In the genomic region with DNA sequence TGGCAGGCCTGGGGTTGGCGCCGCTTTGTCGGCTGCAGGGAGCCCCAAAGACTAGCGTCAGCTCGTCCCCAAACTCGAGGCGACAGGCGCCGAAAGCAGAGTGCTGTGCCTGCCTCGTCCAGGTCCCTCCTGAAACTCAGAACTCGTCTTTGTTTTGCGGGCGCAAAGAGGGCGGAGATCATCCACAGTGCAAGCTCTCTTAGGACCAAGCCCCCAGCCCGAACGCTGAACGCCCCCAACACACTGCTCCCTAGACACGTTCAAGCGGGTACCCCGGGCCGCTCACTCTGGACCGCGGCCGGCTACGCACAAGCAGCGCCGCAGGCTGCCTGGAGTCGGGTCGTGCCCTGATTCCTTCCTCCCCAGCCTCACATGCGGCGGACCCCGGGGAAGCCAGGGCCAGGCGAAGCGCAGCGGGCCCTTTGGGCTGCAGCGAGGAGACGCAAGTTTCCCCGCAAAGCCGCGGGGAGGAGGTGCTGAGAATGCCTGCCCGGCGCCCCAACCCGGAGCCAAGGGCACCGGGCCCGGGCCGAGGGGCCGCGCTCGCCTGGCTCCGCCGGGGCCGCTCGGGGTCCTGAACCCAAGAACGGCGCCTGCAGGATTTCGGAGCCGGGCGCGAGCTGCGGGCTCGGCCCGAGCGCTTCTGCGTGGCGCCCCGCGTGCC, we compare ENCODE assay signal across 10 cellular contexts. TPM values are rescaled to one million over a fixed set of nuclear protein-coding genes. Genes with fewer than 3 reads are reported as not detected.
DNase-seq lines count a peak whose midpoint lies in the region; ATAC-seq, FAIRE-seq and TF ChIP-seq lines count a peak whose summit lies in the region.
"Had no signal": no experiment of that assay in that cellular context is flagged by ENCODE, and none has a peak within 500 bp of the region (broad histone marks: within the 10 kb centered on the region; RNA-seq: fewer than 3 reads in every experiment).

No MANE protein-coding gene starts in this region.

- H3K4ac ChIP-seq in H1 (replicated peaks; ENCODE audit: insufficient read length, low read depth, low read length) (no peak overlapping the region), neuronal stem cell (ENCODE audit: low read length) (no peak overlapping the region)

- no peak overlapping the region for H4K5ac ChIP-seq in H1 (ENCODE audit: insufficient read length, low read depth, low read length)

- H3K36me3 ChIP-seq in H1 (ENCODE audit: control insufficient read depth in 2 of 4, insufficient read depth in 4 of 4, low read length in 3 of 4) (no peaks in the 10 kb centered on the region; a peak in 1 of 8 replicates), neuronal stem cell (replicated peaks in 1 of 2; ENCODE audit: control insufficient read depth in 2 of 2, insufficient read depth in 2 of 2, low read length in 2 of 2) (no peaks in the 10 kb centered on the region), Karpas-422 (ENCODE audit: insufficient read depth, low read length) (no peaks in the 10 kb centered on the region)

- no peaks in the 10 kb centered on the region for H3K79me1 ChIP-seq in H1 (ENCODE audit: low read depth, low read length)
- peaks cover 2% of the 10 kb centered on the region for H3K79me1 ChIP-seq in neuronal stem cell (ENCODE audit: low read depth, low read length)

- H3K4me1 ChIP-seq in H1 (replicated peaks in 1 of 4; ENCODE audit: control insufficient read depth in 3 of 4, insufficient read depth in 4 of 4, low read length in 3 of 4) (peaks cover 0 to 9% (median 3%) of the 10 kb centered on the region in 4 experiments; a peak in 5 of 7 replicates), neuronal stem cell (ENCODE audit: control insufficient read depth in 2 of 2, insufficient read depth in 1 of 2, low read depth in 1 of 2, low read length in 2 of 2) (peaks cover 3 to 5% of the 10 kb centered on the region in 2 donors), Karpas-422 (ENCODE audit: low read length) (no peaks in the 10 kb centered on the region)

- H4K20me1 ChIP-seq in H1 (replicated peaks in 1 of 2; ENCODE audit: control insufficient read depth in 1 of 2, insufficient read depth in 2 of 2, low read length in 2 of 2) (peaks cover 0 to 1% of the 10 kb centered on the region in 2 experiments), Karpas-422 (ENCODE audit: insufficient read depth, low read depth, low read length) (no peaks in the 10 kb centered on the region)

- CTCF ChIA-PET in H1 (lab: Charles Lee; ENCODE audit: partially characterized antibody) = interaction anchor here (0.6 to 7.7 kb wide), 13 partner anchors 10 to 335 kb away, joined by 3 to 55 read pairs (median 4); no protein-coding TSS in a partner anchor

- TF ChIP-seq EP300 in H1 (IDR thresholded peaks at IDR 0.05; ENCODE audit: borderline replicate concordance in 1 of 2, low read depth in 2 of 2, low read length in 2 of 2) = no peak

- peaks cover 12% of the 10 kb centered on the region; the same call in 1 of the 2 replicates for H3K23me2 ChIP-seq in H1 (ENCODE audit: low read depth, low read length)

- ATAC-seq in HG03097 (IDR thresholded peaks at IDR 0.05; ENCODE audit: low FRiP score, unreplicated experiment) (no peak), GM18907 (IDR thresholded peaks at IDR 0.05; ENCODE audit: unreplicated experiment) (no peak)

- H2AFZ ChIP-seq in H1 (ENCODE audit: low read length) = peak overlapping the region; percentile 48
- H2AFZ ChIP-seq in neuronal stem cell (ENCODE audit: low read length) = peak overlapping the region; percentile 86
- no peak overlapping the region for H2AFZ ChIP-seq in Karpas-422 (ENCODE audit: low read length)

- POLR2A ChIA-PET in H1 (lab: Charles Lee; ENCODE audit: partially characterized antibody) = interaction anchor here (0.9 to 1.2 kb wide), 2 partner anchors 9 to 186 kb away, joined by 3 to 4 read pairs; no protein-coding TSS in a partner anchor

- H2BK12ac ChIP-seq in H1 (ENCODE audit: low read depth, low read length) = no peak overlapping the region
- no peak overlapping the region for H2BK12ac ChIP-seq in neuronal stem cell (ENCODE audit: low read length)

- peaks cover 19 to 60% (median 44%) of the 10 kb centered on the region in 4 experiments for H3K27me3 ChIP-seq in H1 (replicated peaks in 1 of 4; ENCODE audit: control insufficient read depth in 3 of 4, extremely low read depth in 1 of 4, insufficient read depth in 3 of 4, low read length in 3 of 4)
- H3K27me3 ChIP-seq in neuronal stem cell (ENCODE audit: control insufficient read depth in 3 of 3, insufficient read depth in 3 of 3, low read depth in 1 of 3, low read length in 3 of 3) = peaks cover 16 to 80% (median 52%) of the 10 kb centered on the region in 3 experiments
- no peaks in the 10 kb centered on the region for H3K27me3 ChIP-seq in Karpas-422 (ENCODE audit: low read length)

- H3K9me3 ChIP-seq in H1 (ENCODE audit: insufficient read depth in 2 of 2, low read depth in 1 of 2, low read length in 1 of 2) (no peaks in the 10 kb centered on the region), neuronal stem cell (replicated peaks in 1 of 2; ENCODE audit: control insufficient read depth in 2 of 2, insufficient read depth in 1 of 2, low read depth in 1 of 2, low read length in 2 of 2) (no peaks in the 10 kb centered on the region), Karpas-422 (ENCODE audit: low read length) (no peaks in the 10 kb centered on the region)

- no peak for TF ChIP-seq RAD21 in H1 (IDR thresholded peaks at IDR 0.05 in 1 of 2, conservative IDR thresholded peaks at IDR 0.05 in 1 of 2; ENCODE audit: low read depth in 2 of 2, low read length in 2 of 2)

- no peaks in the 10 kb centered on the region for H3K79me2 ChIP-seq in H1 (ENCODE audit: control insufficient read depth in 1 of 2, insufficient read depth in 2 of 2, low read length in 2 of 2)
- no peaks in the 10 kb centered on the region for H3K79me2 ChIP-seq in Karpas-422 (ENCODE audit: low read length)

- no peak overlapping the region for H3K14ac ChIP-seq in H1 (ENCODE audit: insufficient read length)
- peak overlapping the region; percentile 31 for H3K14ac ChIP-seq in neuronal stem cell (ENCODE audit: low read length)

- H3K9ac ChIP-seq in H1 (replicated peaks in 1 of 4; ENCODE audit: extremely low read depth in 1 of 4, low read depth in 3 of 4, low read length in 3 of 4) = peak overlapping the region in 1 of 4 experiments; percentile 8; a peak in 1 of 7 replicates
- H3K9ac ChIP-seq in neuronal stem cell (ENCODE audit: low read depth, low read length, poor library complexity) = peak overlapping the region; percentile 12
- no peak overlapping the region for H3K9ac ChIP-seq in Karpas-422 (ENCODE audit: low read length)

- H2AK5ac ChIP-seq in H1 (ENCODE audit: low read depth, low read length) (no peak overlapping the region), neuronal stem cell (ENCODE audit: low read depth, low read length) (peak overlapping the region; percentile 17)

- H3K23ac ChIP-seq in H1 (ENCODE audit: insufficient read length) (no peak overlapping the region), neuronal stem cell (ENCODE audit: low read depth, low read length, poor library complexity) (peak overlapping the region; percentile 87)

- H2BK120ac ChIP-seq in H1 (replicated peaks; ENCODE audit: low read depth, low read length) = no peak overlapping the region
- H2BK120ac ChIP-seq in neuronal stem cell (ENCODE audit: low read depth, low read length) = no peak overlapping the region

- H2BK20ac ChIP-seq in H1 (ENCODE audit: low read length) = no peak overlapping the region

- H4K8ac ChIP-seq in H1 (ENCODE audit: extremely low read depth, insufficient read depth, low read length) (peak overlapping the region; percentile 71), neuronal stem cell (ENCODE audit: low read depth, low read length) (no peak overlapping the region)

- no peak for FAIRE-seq in H1 (lab: Jason Lieb, UNC)
- FAIRE-seq: colon, GM19239 had no signal

- no peak overlapping the region; the same call in 1 of the 2 replicates for H2BK5ac ChIP-seq in H1 (ENCODE audit: low read depth, low read length)
- peak overlapping the region; percentile 26 for H2BK5ac ChIP-seq in neuronal stem cell (ENCODE audit: low read length)

- no peaks in the 10 kb centered on the region for H3K9me2 ChIP-seq in Karpas-422 (replicated peaks; ENCODE audit: insufficient read depth, low read length)

- peak overlapping the region; percentile 36 for H3K4me3 ChIP-seq in LNCaP clone FGC (ENCODE audit: low read depth, low read length)
- H3K4me3 ChIP-seq in H1 (ENCODE audit: extremely low read depth in 1 of 4, insufficient read depth in 2 of 4, low read depth in 3 of 4, low read length in 4 of 4) = peak overlapping the region; percentile 23 to 62 (median 55)
- peak overlapping the region in 1 of 2 donors; percentile 66 for H3K4me3 ChIP-seq in neuronal stem cell (ENCODE audit: low read length in 2 of 2)
- H3K4me3 ChIP-seq in Karpas-422 (ENCODE audit: low read length) = no peak overlapping the region

- H2BK15ac ChIP-seq in H1 (ENCODE audit: low read length) (no peak overlapping the region; the same call in 1 of the 2 replicates), neuronal stem cell (ENCODE audit: low read length) (no peak overlapping the region)

- WGBS in H1 (ENCODE audit: extremely low coverage in 1 of 2, insufficient coverage in 1 of 2, insufficient read length in 1 of 2, insufficient replicate concordance in 2 of 2, low coverage in 1 of 2, low lambda C conversion rate in 2 of 2, missing lambda C conversion rate in 1 of 2), 2 experiments = 2% methylated on average over 48 of the region's 67 CpGs; no CpG with 5 or more reads in 1 of the 2 experiments
- WGBS in neuronal stem cell (ENCODE audit: extremely low coverage in 2 of 2, insufficient read length in 2 of 2, insufficient replicate concordance in 1 of 2), 2 donors = no CpG with 5 or more reads among the region's 67 CpGs

- no peak overlapping the region for H3K56ac ChIP-seq in H1 (replicated peaks; ENCODE audit: insufficient read length, low read depth, low read length)

- H3K27ac ChIP-seq in H1 (ENCODE audit: low read depth, low read length) (no peak overlapping the region), neuronal stem cell (replicated peaks; ENCODE audit: low read length) (no peak overlapping the region), Karpas-422 (ENCODE audit: low read length) (no peak overlapping the region)

- H3K18ac ChIP-seq in H1 (ENCODE audit: extremely low read depth, low read length) (no peak overlapping the region), neuronal stem cell (ENCODE audit: low read length) (peak overlapping the region; percentile 44)

- TF ChIP-seq CTCF in LNCaP clone FGC (IDR thresholded peaks at IDR 0.05; ENCODE audit: control insufficient read depth, extremely low read depth, insufficient read depth) (no peak), H1 (IDR thresholded peaks at IDR 0.05; ENCODE audit: control extremely low read depth in 1 of 3, insufficient read depth in 1 of 3, low read depth in 1 of 3, low read length in 3 of 3) (no peak)

- H3K4me2 ChIP-seq in H1 (ENCODE audit: insufficient read depth in 1 of 2, low read depth in 2 of 2, low read length in 2 of 2) (peak overlapping the region; percentile 74 to 97), neuronal stem cell (ENCODE audit: insufficient read depth, low read length, poor library complexity, severe bottlenecking) (peak overlapping the region; percentile 90), Karpas-422 (ENCODE audit: low read depth, low read length, poor library complexity, severe bottlenecking) (no peak overlapping the region)

- no peak overlapping the region for H4K91ac ChIP-seq in H1 (replicated peaks; ENCODE audit: insufficient read length, low read length)
- H4K91ac ChIP-seq in neuronal stem cell (ENCODE audit: low read depth, low read length, poor library complexity) = no peak overlapping the region

- DNase-seq in D341Med (ENCODE audit: low spot score) = peak; percentile 63
- no peak for DNase-seq in LNCaP clone FGC (ENCODE audit: low read depth)
- DNase-seq in H1 (ENCODE audit: low read depth in 1 of 2, low spot score in 2 of 2) = peak in 1 of 2 experiments; percentile 81
- DNase-seq in neuronal stem cell (ENCODE audit: low spot score) = peak; percentile 38
- DNase-seq in Karpas-422 = no peak
- no peak for DNase-seq in HCEC 1CT

- TF ChIP-seq POLR2A in H1 (IDR thresholded peaks at IDR 0.05; ENCODE audit: control extremely low read depth in 1 of 2, low read depth in 2 of 2, low read length in 2 of 2) = no peak

RNA-seq across cellular contexts. Expression of gene FSTL4, which starts 0.9 kb away (rescaled TPM):
- total RNA-seq in H1 (2021; fragmentation: NEBNext Ultra II Directional; extraction: Animal tissue kit (Norgen Biotek cat#: 25700)) = 4.1 and 6.1 TPM in 2 replicates
- 3.1 and 6.5 TPM in 2 replicates for polyA plus RNA-seq in H1 (2011; rRNA removed)
- polyA plus RNA-seq in H1 (2011; cell fraction: cytosol; rRNA removed) = 3.8 TPM
- polyA plus RNA-seq in H1 (2011; cell fraction: nucleus; rRNA removed) = 11.6 TPM
- 2.4 to 4.4 TPM (median 3.7 TPM) in 4 replicates for polyA plus RNA-seq in H1 (2012, experiment 1 of 2)
- polyA plus RNA-seq in H1 (2012, experiment 2 of 2) = 1.5 TPM
- polyA plus RNA-seq in H1 (2013, experiment 1 of 2) = 3.5 TPM
- polyA plus RNA-seq in H1 (2013, experiment 2 of 2) = 3.2 TPM
- polyA minus RNA-seq in H1 (2011; rRNA and poly(A)+ RNA removed) = 10.8 and 11.0 TPM in 2 replicates
- polyA minus RNA-seq in H1 (2011; cell fraction: cytosol; rRNA and poly(A)+ RNA removed) = 3.7 TPM
- 18.8 TPM for polyA minus RNA-seq in H1 (2011; cell fraction: nucleus; rRNA and poly(A)+ RNA removed)
- 0.93 TPM for polyA plus RNA-seq in neuronal stem cell (2013, experiment 1 of 2)
- polyA plus RNA-seq in neuronal stem cell (2013, experiment 2 of 2) = 0.94 TPM
- total RNA-seq in Karpas-422 (2014; rRNA removed; shearing (Covaris generic); ENCODE audit: low replicate concordance) = not detected in 2 replicates

Comparison
In these comparisons a context has a peak if more than half of its experiments do, and no peak if none do; other contexts are left out.
1. DNase-seq: peak in D341Med (single experiment) and neuronal stem cell (single experiment); none in LNCaP clone FGC (single experiment), Karpas-422 (single experiment) and HCEC 1CT (single experiment).